Comparison of ENCODE assay signal across 9 cellular contexts in the genomic region with DNA sequence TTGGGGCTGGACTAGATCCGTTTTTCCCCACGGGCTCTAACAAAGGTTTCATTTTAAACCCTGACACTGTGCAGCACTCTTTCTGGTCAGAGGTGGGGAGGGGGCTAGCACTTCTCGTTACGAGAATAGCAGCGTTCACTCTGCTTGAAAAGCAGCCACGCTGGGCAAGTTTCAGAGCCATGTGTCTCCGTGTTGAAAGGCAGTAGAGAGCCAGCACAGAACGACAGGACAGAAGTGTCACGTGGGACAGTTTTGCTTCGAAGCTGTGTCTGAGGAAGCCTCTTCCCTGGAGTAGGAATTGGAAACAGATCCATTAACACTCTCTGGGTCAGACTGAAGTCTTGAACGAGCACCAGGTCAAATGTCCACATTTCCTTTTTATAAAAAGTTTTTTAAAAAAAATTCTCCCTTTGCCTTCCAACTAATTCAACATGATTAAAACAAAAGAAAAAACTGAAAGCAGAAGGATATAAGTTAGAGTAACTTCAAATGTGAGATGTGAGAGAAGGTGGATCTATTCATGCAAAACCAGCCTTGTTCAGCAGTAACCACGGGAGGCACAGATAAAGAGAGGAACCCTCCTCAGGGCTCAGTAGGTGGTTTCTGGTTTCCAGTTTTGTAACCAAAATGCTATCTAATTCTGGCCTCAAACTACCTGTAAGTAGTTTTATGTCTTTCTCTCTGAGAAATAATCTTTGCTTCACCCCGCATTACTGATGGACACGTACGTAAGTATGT.
DNase-seq lines count a peak whose midpoint lies in the region; ATAC-seq and TF ChIP-seq lines count a peak whose summit lies in the region.
"Had no signal": no experiment of that assay in that cellular context is flagged by ENCODE, and none has a peak within 500 bp of the region (broad histone marks: within the 10 kb centered on the region; RNA-seq: fewer than 3 reads in every experiment).

No MANE protein-coding gene starts in this region.

- WGBS in lung, 2 donors: 70 to 74% methylated on average over 15 of the region's 15 CpGs

- H2AFZ ChIP-seq in ACC112 (ENCODE audit: low read length, unreplicated experiment): peak overlapping the region; percentile 23

- ATAC-seq in GM19463 (IDR thresholded peaks at IDR 0.05; ENCODE audit: unreplicated experiment): peak; percentile 44
- ATAC-seq in lung (ENCODE audit: insufficient read depth, low FRiP score): no peak
- ATAC-seq: body of pancreas had no signal

- peak overlapping the region; percentile 90 for H3K27ac ChIP-seq in ACC112 (ENCODE audit: low read depth, low read length)
- peak overlapping the region; percentile 70 for H3K27ac ChIP-seq in SJSA1
- H3K27ac ChIP-seq in lung (ENCODE audit: low read depth in 1 of 2, low read length in 1 of 2): peak overlapping the region; percentile 24 to 85

- peaks cover 2% of the 10 kb centered on the region; the same call in 1 of the 2 replicates for H3K36me3 ChIP-seq in ACC112 (ENCODE audit: insufficient read depth, low read length)
- H3K36me3 ChIP-seq in SJSA1: peaks cover 14% of the 10 kb centered on the region
- H3K36me3 ChIP-seq in lung (ENCODE audit: control insufficient read depth in 2 of 2, insufficient read depth in 2 of 2, low read length in 2 of 2): peaks cover 3 to 11% of the 10 kb centered on the region in 2 donors

- H3K4me1 ChIP-seq in ACC112 (ENCODE audit: control insufficient read depth, insufficient read depth, low read length, unreplicated experiment) (peaks cover 67% of the 10 kb centered on the region), SJSA1 (replicated peaks) (peaks cover 55% of the 10 kb centered on the region), lung (ENCODE audit: control insufficient read depth in 2 of 2, insufficient read depth in 2 of 2, low read length in 2 of 2) (peaks cover 5 to 11% of the 10 kb centered on the region in 2 donors)
- H3K4me1 ChIP-seq: body of pancreas had no signal

- no peaks in the 10 kb centered on the region for H3K27me3 ChIP-seq in ACC112 (ENCODE audit: insufficient read depth, low read length)
- no peaks in the 10 kb centered on the region for H3K27me3 ChIP-seq in SJSA1 (replicated peaks)
- H3K27me3 ChIP-seq in lung (ENCODE audit: control insufficient read depth, insufficient read depth): no peaks in the 10 kb centered on the region
- H3K27me3 ChIP-seq: body of pancreas had no signal

- peaks cover 3% of the 10 kb centered on the region for H3K79me2 ChIP-seq in ACC112 (ENCODE audit: control insufficient read depth, insufficient read depth, low read length, unreplicated experiment)

- TF ChIP-seq CTCF in lung (IDR thresholded peaks at IDR 0.05; ENCODE audit: control extremely low read depth, extremely low read depth): no peak

- H3K9me3 ChIP-seq in SJSA1 (replicated peaks): no peaks in the 10 kb centered on the region
- no peaks in the 10 kb centered on the region for H3K9me3 ChIP-seq in lung (ENCODE audit: control insufficient read depth in 2 of 2, insufficient read depth in 1 of 2, low read length in 1 of 2)
- H3K9me3 ChIP-seq: body of pancreas had no signal

- peak in 1 of 2 experiments; percentile 39 for DNase-seq in SJSA1 (ENCODE audit: low read depth in 1 of 2, low spot score in 2 of 2)
- DNase-seq in lung (ENCODE audit: low spot score): no peak
- DNase-seq in activated effector memory CD4-positive, alpha-beta T cell treated with Interleukin-2 at 50 U/mL for 16 hours: no peak
- no peak for DNase-seq in NCI-H1417 treated with DMSO at 0.1 percent for 48 hours (lab: John Stamatoyannopoulos, UW)
- DNase-seq in NCI-H2196 (lab: John Stamatoyannopoulos, UW; ENCODE audit: unreplicated experiment): no peak
- no peak for DNase-seq in NCI-H748 treated with DMSO at 0.1 percent for 48 hours (lab: John Stamatoyannopoulos, UW)

- H3K4me3 ChIP-seq in ACC112 (ENCODE audit: low read depth, low read length) (peak overlapping the region; percentile 71), SJSA1 (no peak overlapping the region), lung (no peak overlapping the region)
- H3K4me3 ChIP-seq: body of pancreas had no signal
